Comparison of ENCODE assay signal across 1 cellular context in the genomic region with DNA sequence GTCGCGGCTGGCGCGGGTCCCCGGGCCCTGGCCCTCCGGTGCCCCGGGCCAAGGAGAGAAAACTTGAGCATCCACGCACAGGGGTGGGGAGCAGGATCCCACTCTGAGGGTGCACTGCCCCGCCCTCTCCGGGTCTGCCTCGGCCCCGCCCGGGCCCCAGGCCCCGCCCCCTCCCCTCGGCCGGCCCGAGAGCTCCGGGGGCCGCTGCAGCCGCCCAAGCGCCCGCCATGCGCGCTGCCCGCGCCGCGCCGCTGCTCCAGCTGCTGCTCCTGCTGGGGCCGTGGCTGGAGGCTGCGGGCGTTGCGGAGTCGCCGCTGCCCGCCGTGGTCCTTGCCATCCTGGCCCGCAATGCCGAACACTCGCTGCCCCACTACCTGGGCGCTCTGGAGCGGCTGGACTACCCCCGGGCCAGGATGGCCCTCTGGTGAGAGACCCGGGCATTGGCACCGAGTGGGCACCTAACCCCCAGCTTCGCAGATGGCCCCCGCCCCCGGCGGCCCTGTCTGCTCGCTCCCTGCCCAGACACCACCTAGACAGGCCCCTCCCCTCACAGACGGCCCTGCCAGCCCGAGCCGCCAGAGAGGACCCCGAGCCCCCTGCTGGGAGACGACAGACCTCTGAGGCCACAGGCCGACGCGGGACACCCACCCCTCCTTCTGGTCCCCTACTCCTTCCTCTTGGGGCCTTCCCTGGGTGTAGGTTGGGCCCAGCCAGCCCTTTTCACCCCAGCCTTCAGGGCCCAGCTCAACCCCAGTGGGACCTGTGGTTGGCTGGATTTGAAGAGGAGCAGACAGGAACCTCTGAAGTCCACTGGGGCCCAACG.
TF ChIP-seq lines count a peak whose summit lies in the region.

CERCAM (plus strand) TSS at position 207 of the 823 bp plus-strand sequence; CDS start at position 228, 21 bp downstream.

TF ChIP-seq in K562, 482 proteins besides CTCF, POLR2A, EP300 and RAD21 (continued from another document):
- peak; percentile 23; the same call in 1 of the 2 replicates for TF ChIP-seq CBFB (CRISPR knock-in tag; IDR thresholded peaks at IDR 0.05)
- peak; percentile 49; the same call in 1 of the 2 replicates for TF ChIP-seq RBFOX2 (IDR thresholded peaks at IDR 0.05; ENCODE audit: low read depth, low read length)
- no peak for TF ChIP-seq NR2F6 (CRISPR knock-in tag; IDR thresholded peaks at IDR 0.05)
- TF ChIP-seq ZFP36 (IDR thresholded peaks at IDR 0.05; ENCODE audit: low read depth, low read length, partially characterized antibody), result no peak
- no peak for TF ChIP-seq ZNF57 (CRISPR knock-in tag; IDR thresholded peaks at IDR 0.05)
- TF ChIP-seq TEAD4 (IDR thresholded peaks at IDR 0.05; ENCODE audit: low read length), result no peak
- TF ChIP-seq TEAD4 (CRISPR knock-in tag; IDR thresholded peaks at IDR 0.05; ENCODE audit: borderline replicate concordance), result no peak
- TF ChIP-seq ZKSCAN8 (CRISPR knock-in tag; IDR thresholded peaks at IDR 0.05), result no peak
- TF ChIP-seq CREB1 (IDR thresholded peaks at IDR 0.05), result no peak
- no peak for TF ChIP-seq CREB1 (CRISPR knock-in tag; IDR thresholded peaks at IDR 0.05)
- no peak for TF ChIP-seq KLF13 (tag; IDR thresholded peaks at IDR 0.05; ENCODE audit: borderline replicate concordance, low read depth)
- TF ChIP-seq PHF8 (IDR thresholded peaks at IDR 0.05; ENCODE audit: borderline replicate concordance, low read length), result peak; percentile 28; the same call in 1 of the 2 replicates
